ENCODE assay signal across 1 cellular context in the genomic region with DNA sequence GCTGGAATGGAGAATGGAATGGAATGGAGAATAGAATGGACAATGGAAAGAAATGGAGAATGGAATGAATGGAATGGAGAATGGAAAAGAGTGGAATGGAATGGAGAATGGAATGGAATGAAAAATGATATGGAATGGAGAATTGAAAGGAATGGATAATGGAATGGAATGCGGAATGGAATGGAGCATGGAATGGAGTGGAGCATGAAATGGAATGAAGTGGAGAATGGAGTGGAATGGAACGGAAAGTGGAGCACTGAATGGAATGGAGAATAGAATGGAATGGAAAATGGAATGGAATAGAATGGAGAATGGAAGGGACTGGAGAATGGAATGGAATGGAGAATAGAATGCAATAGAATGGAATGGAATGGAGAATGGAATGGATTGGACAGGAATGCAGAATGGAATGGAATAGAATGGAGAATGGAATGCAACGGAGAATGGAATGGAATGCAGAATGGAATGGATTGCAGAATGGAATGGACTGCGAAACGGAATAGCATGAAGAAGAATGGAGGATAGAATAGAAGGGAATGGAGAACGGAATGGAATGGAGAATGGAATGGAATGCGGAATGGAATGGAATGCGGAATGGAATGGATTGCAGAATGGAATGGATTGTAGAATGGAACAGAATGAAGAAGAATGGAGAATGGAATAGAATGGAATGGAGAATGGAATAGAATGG.
TF ChIP-seq lines count a peak whose summit lies in the region.

No MANE protein-coding gene starts in this region.

TF ChIP-seq in GM23338, 12 proteins besides CTCF, POLR2A, EP300 and RAD21 (continued from another document):
- TF ChIP-seq, protein P1, sequence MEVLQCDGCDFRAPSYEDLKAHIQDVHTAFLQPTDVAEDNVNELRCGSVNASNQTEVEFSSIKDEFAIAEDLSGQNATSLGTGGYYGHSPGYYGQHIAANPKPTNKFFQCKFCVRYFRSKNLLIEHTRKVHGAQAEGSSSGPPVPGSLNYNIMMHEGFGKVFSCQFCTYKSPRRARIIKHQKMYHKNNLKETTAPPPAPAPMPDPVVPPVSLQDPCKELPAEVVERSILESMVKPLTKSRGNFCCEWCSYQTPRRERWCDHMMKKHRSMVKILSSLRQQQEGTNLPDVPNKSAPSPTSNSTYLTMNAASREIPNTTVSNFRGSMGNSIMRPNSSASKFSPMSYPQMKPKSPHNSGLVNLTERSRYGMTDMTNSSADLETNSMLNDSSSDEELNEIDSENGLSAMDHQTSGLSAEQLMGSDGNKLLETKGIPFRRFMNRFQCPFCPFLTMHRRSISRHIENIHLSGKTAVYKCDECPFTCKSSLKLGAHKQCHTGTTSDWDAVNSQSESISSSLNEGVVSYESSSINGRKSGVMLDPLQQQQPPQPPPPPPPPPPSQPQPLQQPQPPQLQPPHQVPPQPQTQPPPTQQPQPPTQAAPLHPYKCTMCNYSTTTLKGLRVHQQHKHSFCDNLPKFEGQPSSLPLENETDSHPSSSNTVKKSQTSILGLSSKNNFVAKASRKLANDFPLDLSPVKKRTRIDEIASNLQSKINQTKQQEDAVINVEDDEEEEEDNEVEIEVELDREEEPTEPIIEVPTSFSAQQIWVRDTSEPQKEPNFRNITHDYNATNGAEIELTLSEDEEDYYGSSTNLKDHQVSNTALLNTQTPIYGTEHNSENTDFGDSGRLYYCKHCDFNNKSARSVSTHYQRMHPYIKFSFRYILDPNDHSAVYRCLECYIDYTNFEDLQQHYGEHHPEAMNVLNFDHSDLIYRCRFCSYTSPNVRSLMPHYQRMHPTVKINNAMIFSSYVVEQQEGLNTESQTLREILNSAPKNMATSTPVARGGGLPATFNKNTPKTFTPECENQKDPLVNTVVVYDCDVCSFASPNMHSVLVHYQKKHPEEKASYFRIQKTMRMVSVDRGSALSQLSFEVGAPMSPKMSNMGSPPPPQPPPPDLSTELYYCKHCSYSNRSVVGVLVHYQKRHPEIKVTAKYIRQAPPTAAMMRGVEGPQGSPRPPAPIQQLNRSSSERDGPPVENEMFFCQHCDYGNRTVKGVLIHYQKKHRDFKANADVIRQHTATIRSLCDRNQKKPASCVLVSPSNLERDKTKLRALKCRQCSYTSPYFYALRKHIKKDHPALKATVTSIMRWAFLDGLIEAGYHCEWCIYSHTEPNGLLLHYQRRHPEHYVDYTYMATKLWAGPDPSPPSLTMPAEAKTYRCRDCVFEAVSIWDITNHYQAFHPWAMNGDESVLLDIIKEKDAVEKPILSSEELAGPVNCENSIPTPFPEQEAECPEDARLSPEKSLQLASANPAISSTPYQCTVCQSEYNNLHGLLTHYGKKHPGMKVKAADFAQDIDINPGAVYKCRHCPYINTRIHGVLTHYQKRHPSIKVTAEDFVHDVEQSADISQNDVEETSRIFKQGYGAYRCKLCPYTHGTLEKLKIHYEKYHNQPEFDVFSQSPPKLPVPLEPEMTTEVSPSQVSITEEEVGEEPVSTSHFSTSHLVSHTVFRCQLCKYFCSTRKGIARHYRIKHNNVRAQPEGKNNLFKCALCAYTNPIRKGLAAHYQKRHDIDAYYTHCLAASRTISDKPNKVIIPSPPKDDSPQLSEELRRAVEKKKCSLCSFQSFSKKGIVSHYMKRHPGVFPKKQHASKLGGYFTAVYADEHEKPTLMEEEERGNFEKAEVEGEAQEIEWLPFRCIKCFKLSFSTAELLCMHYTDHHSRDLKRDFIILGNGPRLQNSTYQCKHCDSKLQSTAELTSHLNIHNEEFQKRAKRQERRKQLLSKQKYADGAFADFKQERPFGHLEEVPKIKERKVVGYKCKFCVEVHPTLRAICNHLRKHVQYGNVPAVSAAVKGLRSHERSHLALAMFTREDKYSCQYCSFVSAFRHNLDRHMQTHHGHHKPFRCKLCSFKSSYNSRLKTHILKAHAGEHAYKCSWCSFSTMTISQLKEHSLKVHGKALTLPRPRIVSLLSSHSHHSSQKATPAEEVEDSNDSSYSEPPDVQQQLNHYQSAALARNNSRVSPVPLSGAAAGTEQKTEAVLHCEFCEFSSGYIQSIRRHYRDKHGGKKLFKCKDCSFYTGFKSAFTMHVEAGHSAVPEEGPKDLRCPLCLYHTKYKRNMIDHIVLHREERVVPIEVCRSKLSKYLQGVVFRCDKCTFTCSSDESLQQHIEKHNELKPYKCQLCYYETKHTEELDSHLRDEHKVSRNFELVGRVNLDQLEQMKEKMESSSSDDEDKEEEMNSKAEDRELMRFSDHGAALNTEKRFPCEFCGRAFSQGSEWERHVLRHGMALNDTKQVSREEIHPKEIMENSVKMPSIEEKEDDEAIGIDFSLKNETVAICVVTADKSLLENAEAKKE (CRISPR knock-in tag; IDR thresholded peaks at IDR 0.05), result no peak
- no peak for TF ChIP-seq NANOG (IDR thresholded peaks at IDR 0.05; ENCODE audit: borderline replicate concordance)
- TF ChIP-seq POLR2AphosphoS5 (IDR thresholded peaks at IDR 0.05; ENCODE audit: low read depth), result no peak
- no peak for TF ChIP-seq EZH2 (IDR thresholded peaks at IDR 0.05; ENCODE audit: low read depth, unreplicated experiment)
- TF ChIP-seq ZNF114 (CRISPR knock-in tag; IDR thresholded peaks at IDR 0.05), result no peak
- TF ChIP-seq JUNB (IDR thresholded peaks at IDR 0.05; ENCODE audit: unreplicated experiment), result no peak
- TF ChIP-seq ZNF331 (CRISPR knock-in tag; IDR thresholded peaks at IDR 0.05; ENCODE audit: low read depth), result no peak
